1 cellular context compared by ENCODE assay signal in genomic region chr2:178419123-178419522, GRCh38.
TF ChIP-seq lines count a peak whose summit lies in the region.

No MANE protein-coding gene starts in this region.

TF ChIP-seq in HepG2, 621 proteins besides CTCF, POLR2A, EP300 and RAD21:
- TF ChIP-seq CBX2 (IDR thresholded peaks at IDR 0.05; ENCODE audit: low read depth, low read length) (no peak), CBX2 (CRISPR knock-in tag; IDR thresholded peaks at IDR 0.05; ENCODE audit: low read depth) (no peak), STAG1 (CRISPR knock-in tag; IDR thresholded peaks at IDR 0.05) (peak; percentile 45)
TF ChIP-seq in HepG2: peak in this region for 1.
